ENCODE assay signal across 1 cellular context in genomic region chr15:58731756-58732535, GRCh38.
TF ChIP-seq lines count a peak whose summit lies in the region.

No MANE protein-coding gene starts in this region.

TF ChIP-seq in K562, 482 proteins besides CTCF, POLR2A, EP300 and RAD21 (continued from another document):
- TF ChIP-seq AFF4 (CRISPR knock-in tag; IDR thresholded peaks at IDR 0.05) (no peak), LCOR (CRISPR knock-in tag; IDR thresholded peaks at IDR 0.05) (no peak)
